8 cellular contexts compared by ENCODE assay signal in the genomic region with DNA sequence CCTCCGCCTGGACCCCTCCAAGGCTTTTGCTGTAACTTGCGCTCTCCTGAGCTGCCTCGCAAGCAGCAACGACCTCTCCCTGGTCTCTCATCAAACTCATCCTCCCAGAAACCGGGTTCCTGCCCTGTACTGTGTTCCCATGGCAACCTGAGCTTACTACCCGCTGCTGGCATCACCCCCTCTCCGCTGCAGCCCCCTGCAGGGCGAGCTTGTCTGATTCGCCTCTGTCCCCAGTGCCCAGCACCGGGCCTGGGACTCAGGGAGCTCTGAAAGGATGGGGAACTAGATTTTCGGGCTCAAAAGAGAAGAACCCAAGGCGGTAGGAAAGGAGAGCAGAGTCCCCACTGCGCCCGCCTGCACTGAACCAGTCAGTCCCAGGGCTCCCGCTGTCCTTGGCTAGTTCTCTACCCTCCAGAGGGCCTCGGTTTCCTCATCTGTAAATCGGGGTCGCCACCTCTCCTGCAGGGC. TPM values are rescaled to one million over a fixed set of nuclear protein-coding genes. Genes with fewer than 3 reads are reported as not detected.
DNase-seq lines count a peak whose midpoint lies in the region; ATAC-seq and TF ChIP-seq lines count a peak whose summit lies in the region.

No MANE protein-coding gene starts in this region.

- H3K9me2 ChIP-seq in HCT116 (ENCODE audit: insufficient read depth) (no peaks in the 10 kb centered on the region), hepatocyte (replicated peaks; ENCODE audit: insufficient read depth) (no peaks in the 10 kb centered on the region)

- no peak for TF ChIP-seq RAD21 in HCT116 (IDR thresholded peaks at IDR 0.05; ENCODE audit: low read depth)

- TF ChIP-seq POLR2A in HCT116 (IDR thresholded peaks at IDR 0.05; ENCODE audit: borderline replicate concordance, extremely low read depth, insufficient read depth, insufficient read length) = no peak

- intact Hi-C loops in HCT116 (cut with micrococcal nuclease) = no loop called here

- peak; percentile 15 for ATAC-seq in HCT116

- peak overlapping the region; percentile 91 for H3K9ac ChIP-seq in HCT116 (ENCODE audit: low read length)

- CTCF ChIA-PET in HCT116 (lab: Charles Lee) = interaction anchor here (0.8 to 2.6 kb wide), 9 partner anchors 9 to 272 kb away, joined by 3 to 16 read pairs (median 4); a partner anchor contains a TSS

- TF ChIP-seq CTCF in HCT116 (IDR thresholded peaks at IDR 0.05 in 2 of 3, conservative IDR thresholded peaks at IDR 0.05 in 1 of 3; ENCODE audit: borderline replicate concordance in 1 of 3, insufficient read depth in 1 of 3, low read depth in 2 of 3, low read length in 2 of 3) (no peak), hepatocyte (IDR thresholded peaks at IDR 0.05; ENCODE audit: poor library complexity) (no peak), retinal pigment epithelial cell (conservative IDR thresholded peaks at IDR 0.05; ENCODE audit: low read depth, low read length) (peak; percentile 3)

- peaks cover 5 to 18% of the 10 kb centered on the region in 2 experiments for H3K4me1 ChIP-seq in HCT116 (ENCODE audit: control insufficient read depth in 1 of 2, insufficient read depth in 2 of 2, low read length in 2 of 2)
- H3K4me1 ChIP-seq in hepatocyte (ENCODE audit: insufficient read depth) = peaks cover 20% of the 10 kb centered on the region

- POLR2A ChIA-PET in HCT116 (lab: Charles Lee) = interaction anchor here (1.0 to 2.5 kb wide), 4 partner anchors 11 to 204 kb away, joined by 3 to 11 read pairs (median 4); a partner anchor contains a TSS

- H3K4me3 ChIP-seq in HCT116 (replicated peaks in 1 of 2; ENCODE audit: low read depth in 1 of 2, low read length in 2 of 2) (peak overlapping the region; percentile 82 to 95), hepatocyte (peak overlapping the region; percentile 94), retinal pigment epithelial cell (ENCODE audit: low read length) (peak overlapping the region; percentile 91)

- H3K36me3 ChIP-seq in HCT116 (ENCODE audit: control insufficient read depth in 1 of 2, insufficient read depth in 2 of 2, low read length in 2 of 2) (no peaks in the 10 kb centered on the region), hepatocyte (replicated peaks; ENCODE audit: insufficient read depth, low read depth) (no peaks in the 10 kb centered on the region)

- DNase-seq in NCI-H82 (lab: John Stamatoyannopoulos, UW) (peak; percentile 52), NCI-H82 treated with DMSO at 0.1 percent for 48 hours (lab: John Stamatoyannopoulos, UW; ENCODE audit: unreplicated experiment) (no peak), HCT116 (ENCODE audit: low read depth, low spot score) (no peak), NCI-H2171 (lab: John Stamatoyannopoulos, UW) (peak; percentile 19), astrocyte of the hippocampus (ENCODE audit: low read depth, low spot score) (peak; percentile 56), hepatocyte (ENCODE audit: low spot score) (peak; percentile 58), retinal pigment epithelial cell (ENCODE audit: low read depth) (no peak), GF-D8 (lab: John Stamatoyannopoulos, UW) (no peak)

- BruUV-seq in HCT116 (replicated peaks; lab: Mats Ljungman, UMichigan) = TSS peak; percentile 59

- peak overlapping the region; percentile 99 for H3K4me2 ChIP-seq in HCT116 (ENCODE audit: low read length)
- H3K4me2 ChIP-seq in hepatocyte = peak overlapping the region; percentile 98

- H2AFZ ChIP-seq in HCT116 (ENCODE audit: low read depth, low read length, poor library complexity, severe bottlenecking) = no peak overlapping the region
- peak overlapping the region; percentile 96 for H2AFZ ChIP-seq in hepatocyte

- peak overlapping the region; percentile 69; the same call in 1 of the 2 replicates for H3K27ac ChIP-seq in HCT116 (ENCODE audit: low read depth, low read length)
- peak overlapping the region; percentile 90 for H3K27ac ChIP-seq in hepatocyte

- WGBS in hepatocyte (ENCODE audit: low lambda C conversion rate, missing lambda C conversion rate) = 16% methylated on average over 18 of the region's 18 CpGs

- H3K27me3 ChIP-seq in HCT116 (ENCODE audit: insufficient read depth, low read length) = no peaks in the 10 kb centered on the region
- no peaks in the 10 kb centered on the region for H3K27me3 ChIP-seq in hepatocyte

- H3K9me3 ChIP-seq in HCT116 (ENCODE audit: control insufficient read depth in 1 of 2, insufficient read depth in 1 of 2, low read depth in 1 of 2, low read length in 2 of 2) (no peaks in the 10 kb centered on the region), hepatocyte (ENCODE audit: low read depth) (no peaks in the 10 kb centered on the region)

- H3K79me2 ChIP-seq in HCT116 (ENCODE audit: insufficient read depth, low read length) = no peaks in the 10 kb centered on the region
- H3K79me2 ChIP-seq in hepatocyte = peaks cover 33% of the 10 kb centered on the region

- H4K20me1 ChIP-seq in HCT116 (ENCODE audit: insufficient read depth) (no peaks in the 10 kb centered on the region), hepatocyte (ENCODE audit: insufficient read depth, poor library complexity, severe bottlenecking) (no peaks in the 10 kb centered on the region)

- RAD21 ChIA-PET in HCT116 (lab: Charles Lee; ENCODE audit: low non-redundant PET in 1 of 2, low total read pairs in 2 of 2, uncharacterized antibody in 2 of 2, unreplicated experiment in 2 of 2) = interaction anchor here (1.0 to 1.7 kb wide), 2 partner anchors 239 to 254 kb away, joined by 3 to 4 read pairs; no protein-coding TSS in a partner anchor

TF ChIP-seq in HCT116, 20 proteins besides CTCF, POLR2A, EP300 and RAD21:
- TF ChIP-seq YY1 (IDR thresholded peaks at IDR 0.05; ENCODE audit: extremely low read depth, insufficient replicate concordance, low read depth, low read length) (no peak), SP1 (IDR thresholded peaks at IDR 0.05; ENCODE audit: low read depth) (no peak), CBX3 (IDR thresholded peaks at IDR 0.05; ENCODE audit: low read depth) (no peak)
- TF ChIP-seq, protein P1, sequence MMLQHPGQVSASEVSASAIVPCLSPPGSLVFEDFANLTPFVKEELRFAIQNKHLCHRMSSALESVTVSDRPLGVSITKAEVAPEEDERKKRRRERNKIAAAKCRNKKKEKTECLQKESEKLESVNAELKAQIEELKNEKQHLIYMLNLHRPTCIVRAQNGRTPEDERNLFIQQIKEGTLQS (IDR thresholded peaks at IDR 0.05) = no peak
- TF ChIP-seq, protein P2, sequence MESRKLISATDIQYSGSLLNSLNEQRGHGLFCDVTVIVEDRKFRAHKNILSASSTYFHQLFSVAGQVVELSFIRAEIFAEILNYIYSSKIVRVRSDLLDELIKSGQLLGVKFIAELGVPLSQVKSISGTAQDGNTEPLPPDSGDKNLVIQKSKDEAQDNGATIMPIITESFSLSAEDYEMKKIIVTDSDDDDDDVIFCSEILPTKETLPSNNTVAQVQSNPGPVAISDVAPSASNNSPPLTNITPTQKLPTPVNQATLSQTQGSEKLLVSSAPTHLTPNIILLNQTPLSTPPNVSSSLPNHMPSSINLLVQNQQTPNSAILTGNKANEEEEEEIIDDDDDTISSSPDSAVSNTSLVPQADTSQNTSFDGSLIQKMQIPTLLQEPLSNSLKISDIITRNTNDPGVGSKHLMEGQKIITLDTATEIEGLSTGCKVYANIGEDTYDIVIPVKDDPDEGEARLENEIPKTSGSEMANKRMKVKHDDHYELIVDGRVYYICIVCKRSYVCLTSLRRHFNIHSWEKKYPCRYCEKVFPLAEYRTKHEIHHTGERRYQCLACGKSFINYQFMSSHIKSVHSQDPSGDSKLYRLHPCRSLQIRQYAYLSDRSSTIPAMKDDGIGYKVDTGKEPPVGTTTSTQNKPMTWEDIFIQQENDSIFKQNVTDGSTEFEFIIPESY (IDR thresholded peaks at IDR 0.05; ENCODE audit: extremely low read depth, insufficient replicate concordance, low read length) = no peak

RNA-seq across cellular contexts. Expression of a gene that starts 0.5 kb away (rescaled TPM):
- total RNA-seq in HCT116 (2021; ENCODE audit: unreplicated experiment) = 17.1 TPM
- polyA plus RNA-seq in HCT116 (2012) = 13.2 and 15.7 TPM in 2 replicates
- 25.8 and 26.8 TPM in 2 replicates for total RNA-seq in hepatocyte
- polyA plus RNA-seq in hepatocyte = 26.3 and 29.6 TPM in 2 replicates

RNA-seq across cellular contexts. Expression of a gene that starts 16.5 kb away (rescaled TPM):
- total RNA-seq in HCT116 (2021; ENCODE audit: unreplicated experiment) (0.02 TPM), hepatocyte (0.24 and 0.37 TPM in 2 replicates)
- polyA plus RNA-seq in HCT116 (2012) = 0.01 and 0.02 TPM in 2 replicates
- 0.10 and 0.24 TPM in 2 replicates for polyA plus RNA-seq in hepatocyte

Comparison
In these comparisons a context has a peak if more than half of its experiments do, and no peak if none do; other contexts are left out.
1. DNase-seq: peak in NCI-H82 (single experiment), NCI-H2171 (single experiment), astrocyte of the hippocampus (single experiment) and hepatocyte (single experiment); none in NCI-H82 treated with DMSO at 0.1 percent for 48 hours (single experiment), HCT116 (single experiment), retinal pigment epithelial cell (single experiment) and GF-D8 (single experiment).
2. Peak in every context shown above with its lines, with median percentiles within 50 percentile points of each other: H3K4me3 ChIP-seq.